Comparison of ENCODE assay signal across 9 cellular contexts in genomic region chr2:209383212-209383611, GRCh38. TPM values are rescaled to one million over a fixed set of nuclear protein-coding genes. Genes with fewer than 3 reads are reported as not detected.
DNase-seq lines count a peak whose midpoint lies in the region; ATAC-seq, FAIRE-seq and TF ChIP-seq lines count a peak whose summit lies in the region.
"Had no signal": no experiment of that assay in that cellular context is flagged by ENCODE, and none has a peak within 500 bp of the region (broad histone marks: within the 10 kb centered on the region; RNA-seq: fewer than 3 reads in every experiment).

No MANE protein-coding gene starts in this region.

- H3K4me1 ChIP-seq in astrocyte (ENCODE audit: insufficient read depth, low read length) (peaks cover 6% of the 10 kb centered on the region), lower lobe of right lung (no peaks in the 10 kb centered on the region)

- H3K27me3 ChIP-seq in astrocyte (ENCODE audit: insufficient read depth, low read length) (no peaks in the 10 kb centered on the region), lower lobe of right lung (ENCODE audit: low read depth) (no peaks in the 10 kb centered on the region)

- H3K36me3 Mint-ChIP-seq in Calu3 (ENCODE audit: insufficient read depth, unreplicated experiment) (peaks cover 12% of the 10 kb centered on the region), astrocyte (ENCODE audit: low read depth, unreplicated experiment) (no peaks in the 10 kb centered on the region)

- DNase-seq in Calu3 (peak; percentile 14), NCI-H2029 (lab: John Stamatoyannopoulos, UW) (peak; percentile 54), astrocyte (ENCODE audit: low read depth) (peak; percentile 89), lower lobe of right lung (no peak), NK-92 (lab: John Stamatoyannopoulos, UW; ENCODE audit: unreplicated experiment) (no peak), GM13977 (ENCODE audit: low spot score) (no peak), RPMI8226 (no peak)
- DNase-seq: dorsolateral prefrontal cortex had no signal

- H3K9me3 ChIP-seq in astrocyte (ENCODE audit: insufficient read depth, low read depth, low read length) (no peaks in the 10 kb centered on the region), lower lobe of right lung (peaks cover 4% of the 10 kb centered on the region)

- H3K4me3 ChIP-seq in astrocyte (ENCODE audit: insufficient read depth, low read depth, low read length) = no peak overlapping the region
- no peak overlapping the region for H3K4me3 ChIP-seq in lower lobe of right lung
- H3K4me3 ChIP-seq: dorsolateral prefrontal cortex had no signal

- H2AFZ ChIP-seq in astrocyte (ENCODE audit: low read depth, low read length) = no peak overlapping the region

- H3K9me3 Mint-ChIP-seq in Calu3 (ENCODE audit: low read depth, unreplicated experiment) (peaks cover 6% of the 10 kb centered on the region), astrocyte (ENCODE audit: unreplicated experiment) (no peaks in the 10 kb centered on the region)

- no peak overlapping the region for H3K9ac ChIP-seq in astrocyte (ENCODE audit: low read length)

- H3K4me2 ChIP-seq in astrocyte (ENCODE audit: low read length) = peak overlapping the region; percentile 14

- H3K27ac ChIP-seq in astrocyte (ENCODE audit: low read depth, low read length) = no peak overlapping the region
- H3K27ac ChIP-seq in lower lobe of right lung = no peak overlapping the region
- H3K27ac ChIP-seq: dorsolateral prefrontal cortex had no signal

- intact Hi-C loops in Calu3 (cut with micrococcal nuclease; ENCODE audit: unreplicated experiment) = loop anchor here (2.0 kb wide), 1 partner anchor 14 kb away; no protein-coding TSS in a partner anchor
- intact Hi-C loops in lower lobe of right lung (cut with DNase I) = no loop called here

- ATAC-seq in lower lobe of right lung = peak; percentile 29 to 57
- ATAC-seq in HG02798 (IDR thresholded peaks at IDR 0.05; ENCODE audit: poor library complexity, unreplicated experiment) = no peak

- TF ChIP-seq CTCF in Calu3 (IDR thresholded peaks at IDR 0.05; ENCODE audit: unreplicated experiment) (no peak), astrocyte (IDR thresholded peaks at IDR 0.05; ENCODE audit: insufficient read depth, low read depth, low read length) (no peak), lower lobe of right lung (IDR thresholded peaks at IDR 0.05) (no peak), GM13977 (IDR thresholded peaks at IDR 0.05; ENCODE audit: extremely low read depth, insufficient read depth, missing control alignments) (no peak)

- peaks cover 24% of the 10 kb centered on the region for H3K4me1 Mint-ChIP-seq in Calu3 (ENCODE audit: low read depth, unreplicated experiment)
- H3K4me1 Mint-ChIP-seq in astrocyte (ENCODE audit: low read depth, unreplicated experiment) = peaks cover 8% of the 10 kb centered on the region

- H3K4me3 Mint-ChIP-seq in Calu3 (ENCODE audit: low read depth, unreplicated experiment) (no peak overlapping the region), astrocyte (ENCODE audit: unreplicated experiment) (no peak overlapping the region)

- peak overlapping the region; percentile 94 for H3K27ac Mint-ChIP-seq in Calu3 (ENCODE audit: unreplicated experiment)
- H3K27ac Mint-ChIP-seq in astrocyte (ENCODE audit: unreplicated experiment) = peak overlapping the region; percentile 29

- H4K20me1 ChIP-seq in astrocyte (ENCODE audit: insufficient read depth, low read length) = no peaks in the 10 kb centered on the region

- H3K27me3 Mint-ChIP-seq in Calu3 (ENCODE audit: unreplicated experiment) (no peaks in the 10 kb centered on the region), astrocyte (ENCODE audit: low read depth, unreplicated experiment) (no peaks in the 10 kb centered on the region)

- no peaks in the 10 kb centered on the region for H3K79me2 ChIP-seq in astrocyte (ENCODE audit: insufficient read depth, low read length)

- H3K36me3 ChIP-seq in astrocyte (ENCODE audit: insufficient read depth, low read length) (no peaks in the 10 kb centered on the region), lower lobe of right lung (no peaks in the 10 kb centered on the region)

- FAIRE-seq in astrocyte (lab: Jason Lieb, UNC) = peak; percentile 75

- CTCF ChIA-PET in Calu3 (lab: Charles Lee) = interaction anchor here (0.7 to 1.6 kb wide), 5 partner anchors 9 to 145 kb away, joined by 3 to 6 read pairs (median 3); partner anchors contain the start of gene MAP2

- no TSS peak for BruUV-seq in Calu3 (replicated peaks; lab: Mats Ljungman, UMichigan)

- in situ Hi-C loops in GM13977 (cut with MboI; ENCODE audit: low pct_unique_long_range_greater_than_20kb, low sequenced_read_pairs, unreplicated experiment) = no loop called here

RNA-seq across cellular contexts. Expression of gene MAP2, which starts 40.6 kb away (rescaled TPM):
- total RNA-seq in Calu3 (2022) (9.5 and 11.2 TPM in 2 replicates), astrocyte (11.8 and 15.9 TPM in 2 replicates), lower lobe of right lung (22.6 TPM)

Comparison
In these comparisons a context has a peak if more than half of its experiments do, and no peak if none do; other contexts are left out.
1. DNase-seq: peak in Calu3 (single experiment), NCI-H2029 (single experiment) and astrocyte (single experiment); none in lower lobe of right lung (single experiment), NK-92 (single experiment), GM13977 (single experiment) and RPMI8226 (single experiment).